ENCODE assay signal across 1 cellular context in genomic region chr1:55081188-55081904, GRCh38.
TF ChIP-seq lines count a peak whose summit lies in the region.

No MANE protein-coding gene starts in this region.

TF ChIP-seq in GM23338, 12 proteins besides CTCF, POLR2A, EP300 and RAD21 (continued from another document):
- no peak for TF ChIP-seq ZNF462 (CRISPR knock-in tag; IDR thresholded peaks at IDR 0.05)
- TF ChIP-seq ZNF114 (CRISPR knock-in tag; IDR thresholded peaks at IDR 0.05) = no peak
- TF ChIP-seq ETS1 (IDR thresholded peaks at IDR 0.05) = no peak
TF ChIP-seq in GM23338: peak in this region for 0.
